In genomic region chr15:101445562-101446526, GRCh38 we compare ENCODE assay signal across 1 cellular context.
TF ChIP-seq lines count a peak whose summit lies in the region.

No MANE protein-coding gene starts in this region.

TF ChIP-seq in K562, 482 proteins besides CTCF, POLR2A, EP300 and RAD21 (continues in another document):
- TF ChIP-seq, protein P1, sequence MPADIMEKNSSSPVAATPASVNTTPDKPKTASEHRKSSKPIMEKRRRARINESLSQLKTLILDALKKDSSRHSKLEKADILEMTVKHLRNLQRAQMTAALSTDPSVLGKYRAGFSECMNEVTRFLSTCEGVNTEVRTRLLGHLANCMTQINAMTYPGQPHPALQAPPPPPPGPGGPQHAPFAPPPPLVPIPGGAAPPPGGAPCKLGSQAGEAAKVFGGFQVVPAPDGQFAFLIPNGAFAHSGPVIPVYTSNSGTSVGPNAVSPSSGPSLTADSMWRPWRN (IDR thresholded peaks at IDR 0.05; ENCODE audit: low read depth), result peak; percentile 77
- TF ChIP-seq FOXK1 (CRISPR knock-in tag; IDR thresholded peaks at IDR 0.05; ENCODE audit: borderline replicate concordance) (no peak), CC2D1A (IDR thresholded peaks at IDR 0.05) (no peak), KLF13 (tag; IDR thresholded peaks at IDR 0.05; ENCODE audit: borderline replicate concordance, low read depth) (no peak; the same call in 1 of the 2 replicates), BCL6 (CRISPR knock-in tag; IDR thresholded peaks at IDR 0.05) (no peak), HDAC3 (IDR thresholded peaks at IDR 0.05; ENCODE audit: borderline replicate concordance, partially characterized antibody) (peak; percentile 71), ZNF140 (CRISPR knock-in tag; IDR thresholded peaks at IDR 0.05) (no peak), EZH2 (IDR thresholded peaks at IDR 0.05; ENCODE audit: borderline replicate concordance, low read depth, low read length) (no peak), HDAC2 (IDR thresholded peaks at IDR 0.05) (peak; percentile 72; the same call in 1 of the 2 replicates), CEBPG (CRISPR knock-in tag; IDR thresholded peaks at IDR 0.05) (peak; percentile 93), CEBPG (tag; conservative IDR thresholded peaks at IDR 0.05 in 1 of 2, IDR thresholded peaks at IDR 0.05 in 1 of 2) (peak in 1 of 2 experiments; percentile 89; a peak in 3 of 4 replicates), CTBP1 (IDR thresholded peaks at IDR 0.05; ENCODE audit: borderline replicate concordance) (no peak; the same call in 1 of the 2 replicates), ZSCAN29 (IDR thresholded peaks at IDR 0.05) (no peak), ZNF197 (CRISPR knock-in tag; IDR thresholded peaks at IDR 0.05; ENCODE audit: low read depth) (no peak), PHTF2 (CRISPR knock-in tag; IDR thresholded peaks at IDR 0.05) (no peak), ZBTB17 (CRISPR knock-in tag; IDR thresholded peaks at IDR 0.05) (no peak), NFE2 (IDR thresholded peaks at IDR 0.05; ENCODE audit: low read depth) (peak; percentile 63), ZNF143 (CRISPR knock-in tag; IDR thresholded peaks at IDR 0.05) (no peak), ATF7 (IDR thresholded peaks at IDR 0.05) (peak; percentile 93), ATF4 (CRISPR knock-in tag; IDR thresholded peaks at IDR 0.05) (peak; percentile 68; the same call in 1 of the 2 replicates), ZNF609 (CRISPR knock-in tag; IDR thresholded peaks at IDR 0.05; ENCODE audit: borderline replicate concordance) (no peak), ZNF134 (CRISPR knock-in tag; conservative IDR thresholded peaks at IDR 0.05) (no peak), NFXL1 (CRISPR knock-in tag; IDR thresholded peaks at IDR 0.05) (no peak), PHF20 (IDR thresholded peaks at IDR 0.05; ENCODE audit: partially characterized antibody) (no peak), PBX2 (CRISPR knock-in tag; IDR thresholded peaks at IDR 0.05; ENCODE audit: low read depth) (no peak), PBX2 (tag; conservative IDR thresholded peaks at IDR 0.05; ENCODE audit: low read depth) (peak; percentile 74), ESRRA (IDR thresholded peaks at IDR 0.05; ENCODE audit: borderline replicate concordance, low read depth) (peak; percentile 52; the same call in 1 of the 2 replicates), RCOR1 (IDR thresholded peaks at IDR 0.05; ENCODE audit: borderline replicate concordance in 1 of 2, low read depth in 2 of 2, low read length in 2 of 2) (peak in 1 of 2 experiments; percentile 63; a peak in 1 of 4 replicates), ZNF174 (CRISPR knock-in tag; IDR thresholded peaks at IDR 0.05) (no peak), TEAD4 (IDR thresholded peaks at IDR 0.05; ENCODE audit: low read length) (peak; percentile 73), TEAD4 (CRISPR knock-in tag; IDR thresholded peaks at IDR 0.05; ENCODE audit: borderline replicate concordance) (no peak), MECOM (CRISPR knock-in tag; IDR thresholded peaks at IDR 0.05) (no peak), NFIX (CRISPR knock-in tag; IDR thresholded peaks at IDR 0.05; ENCODE audit: low read depth) (no peak), MITF (IDR thresholded peaks at IDR 0.05) (no peak), RNF219 (CRISPR knock-in tag; IDR thresholded peaks at IDR 0.05) (no peak), MAFF (IDR thresholded peaks at IDR 0.05; ENCODE audit: low read length) (peak; percentile 1; the same call in 1 of the 2 replicates), HSF4 (CRISPR knock-in tag; IDR thresholded peaks at IDR 0.05; ENCODE audit: borderline replicate concordance) (no peak), ZNF316 (IDR thresholded peaks at IDR 0.05) (peak; percentile 72), HNRNPLL (IDR thresholded peaks at IDR 0.05; ENCODE audit: low read depth, low read length, poor library complexity, severe bottlenecking) (no peak)
- TF ChIP-seq, protein P2, sequence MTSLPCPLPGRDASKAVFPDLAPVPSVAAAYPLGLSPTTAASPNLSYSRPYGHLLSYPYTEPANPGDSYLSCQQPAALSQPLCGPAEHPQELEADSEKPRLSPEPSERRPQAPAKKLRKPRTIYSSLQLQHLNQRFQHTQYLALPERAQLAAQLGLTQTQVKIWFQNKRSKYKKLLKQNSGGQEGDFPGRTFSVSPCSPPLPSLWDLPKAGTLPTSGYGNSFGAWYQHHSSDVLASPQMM (CRISPR knock-in tag; IDR thresholded peaks at IDR 0.05), result no peak
- TF ChIP-seq, protein P3, sequence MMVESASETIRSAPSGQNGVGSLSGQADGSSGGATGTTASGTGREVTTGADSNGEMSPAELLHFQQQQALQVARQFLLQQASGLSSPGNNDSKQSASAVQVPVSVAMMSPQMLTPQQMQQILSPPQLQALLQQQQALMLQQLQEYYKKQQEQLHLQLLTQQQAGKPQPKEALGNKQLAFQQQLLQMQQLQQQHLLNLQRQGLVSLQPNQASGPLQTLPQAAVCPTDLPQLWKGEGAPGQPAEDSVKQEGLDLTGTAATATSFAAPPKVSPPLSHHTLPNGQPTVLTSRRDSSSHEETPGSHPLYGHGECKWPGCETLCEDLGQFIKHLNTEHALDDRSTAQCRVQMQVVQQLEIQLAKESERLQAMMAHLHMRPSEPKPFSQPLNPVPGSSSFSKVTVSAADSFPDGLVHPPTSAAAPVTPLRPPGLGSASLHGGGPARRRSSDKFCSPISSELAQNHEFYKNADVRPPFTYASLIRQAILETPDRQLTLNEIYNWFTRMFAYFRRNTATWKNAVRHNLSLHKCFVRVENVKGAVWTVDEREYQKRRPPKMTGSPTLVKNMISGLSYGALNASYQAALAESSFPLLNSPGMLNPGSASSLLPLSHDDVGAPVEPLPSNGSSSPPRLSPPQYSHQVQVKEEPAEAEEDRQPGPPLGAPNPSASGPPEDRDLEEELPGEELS (CRISPR knock-in tag; IDR thresholded peaks at IDR 0.05; ENCODE audit: borderline replicate concordance), result no peak
- TF ChIP-seq, protein P4, sequence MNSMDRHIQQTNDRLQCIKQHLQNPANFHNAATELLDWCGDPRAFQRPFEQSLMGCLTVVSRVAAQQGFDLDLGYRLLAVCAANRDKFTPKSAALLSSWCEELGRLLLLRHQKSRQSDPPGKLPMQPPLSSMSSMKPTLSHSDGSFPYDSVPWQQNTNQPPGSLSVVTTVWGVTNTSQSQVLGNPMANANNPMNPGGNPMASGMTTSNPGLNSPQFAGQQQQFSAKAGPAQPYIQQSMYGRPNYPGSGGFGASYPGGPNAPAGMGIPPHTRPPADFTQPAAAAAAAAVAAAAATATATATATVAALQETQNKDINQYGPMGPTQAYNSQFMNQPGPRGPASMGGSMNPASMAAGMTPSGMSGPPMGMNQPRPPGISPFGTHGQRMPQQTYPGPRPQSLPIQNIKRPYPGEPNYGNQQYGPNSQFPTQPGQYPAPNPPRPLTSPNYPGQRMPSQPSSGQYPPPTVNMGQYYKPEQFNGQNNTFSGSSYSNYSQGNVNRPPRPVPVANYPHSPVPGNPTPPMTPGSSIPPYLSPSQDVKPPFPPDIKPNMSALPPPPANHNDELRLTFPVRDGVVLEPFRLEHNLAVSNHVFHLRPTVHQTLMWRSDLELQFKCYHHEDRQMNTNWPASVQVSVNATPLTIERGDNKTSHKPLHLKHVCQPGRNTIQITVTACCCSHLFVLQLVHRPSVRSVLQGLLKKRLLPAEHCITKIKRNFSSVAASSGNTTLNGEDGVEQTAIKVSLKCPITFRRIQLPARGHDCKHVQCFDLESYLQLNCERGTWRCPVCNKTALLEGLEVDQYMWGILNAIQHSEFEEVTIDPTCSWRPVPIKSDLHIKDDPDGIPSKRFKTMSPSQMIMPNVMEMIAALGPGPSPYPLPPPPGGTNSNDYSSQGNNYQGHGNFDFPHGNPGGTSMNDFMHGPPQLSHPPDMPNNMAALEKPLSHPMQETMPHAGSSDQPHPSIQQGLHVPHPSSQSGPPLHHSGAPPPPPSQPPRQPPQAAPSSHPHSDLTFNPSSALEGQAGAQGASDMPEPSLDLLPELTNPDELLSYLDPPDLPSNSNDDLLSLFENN (IDR thresholded peaks at IDR 0.05; ENCODE audit: low read depth in 2 of 2, low read length in 2 of 2), result no peak
- TF ChIP-seq, protein P5, sequence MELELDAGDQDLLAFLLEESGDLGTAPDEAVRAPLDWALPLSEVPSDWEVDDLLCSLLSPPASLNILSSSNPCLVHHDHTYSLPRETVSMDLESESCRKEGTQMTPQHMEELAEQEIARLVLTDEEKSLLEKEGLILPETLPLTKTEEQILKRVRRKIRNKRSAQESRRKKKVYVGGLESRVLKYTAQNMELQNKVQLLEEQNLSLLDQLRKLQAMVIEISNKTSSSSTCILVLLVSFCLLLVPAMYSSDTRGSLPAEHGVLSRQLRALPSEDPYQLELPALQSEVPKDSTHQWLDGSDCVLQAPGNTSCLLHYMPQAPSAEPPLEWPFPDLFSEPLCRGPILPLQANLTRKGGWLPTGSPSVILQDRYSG (tag; conservative IDR thresholded peaks at IDR 0.05; ENCODE audit: low read depth), result no peak
